Comparison of ENCODE assay signal across 19 cellular contexts in genomic region chr17:63270610-63271009, GRCh38.
DNase-seq lines count a peak whose midpoint lies in the region; ATAC-seq and TF ChIP-seq lines count a peak whose summit lies in the region.
"Had no signal": no experiment of that assay in that cellular context is flagged by ENCODE, and none has a peak within 500 bp of the region (broad histone marks: within the 10 kb centered on the region; RNA-seq: fewer than 3 reads in every experiment).

No MANE protein-coding gene starts in this region.

- no peaks in the 10 kb centered on the region for H3K27me3 ChIP-seq in ACC112 (ENCODE audit: insufficient read depth, low read length)
- H3K27me3 ChIP-seq: Peyer's patch, SJCRH30 had no signal

- no peak for TF ChIP-seq CTCF in fibroblast of mammary gland (conservative IDR thresholded peaks at IDR 0.05; ENCODE audit: control insufficient read depth, insufficient read depth, low read depth, low read length)

- DNase-seq in HCEC 1CT (peak; percentile 41), SW480 (ENCODE audit: low spot score) (peak; percentile 10), fibroblast of mammary gland (ENCODE audit: low read depth) (peak; percentile 38), NCI-H187 (lab: John Stamatoyannopoulos, UW) (no peak), NCI-H1930 (lab: John Stamatoyannopoulos, UW) (no peak)
- DNase-seq: CD4-positive, CD25-positive, alpha-beta regulatory T cell; DMS79; GM23248; KG1; NCI-H1092 treated with DMSO at 0.1 percent for 48 hours; NCI-H1436 treated with DMSO at 0.1 percent for 48 hours; NCI-H2029 treated with DMSO at 0.1 percent for 48 hours; NCI-H345; NCI-H524; NCI-H82; Peyer's patch; SJCRH30 had no signal

- ATAC-seq in GM18505 (IDR thresholded peaks at IDR 0.05; ENCODE audit: unreplicated experiment) = no peak

- no peak for TF ChIP-seq POLR2A in GM18505 (IDR thresholded peaks at IDR 0.05; ENCODE audit: borderline replicate concordance, extremely low read depth, insufficient read depth, insufficient read length)

- peaks cover 33% of the 10 kb centered on the region for H3K4me1 ChIP-seq in ACC112 (ENCODE audit: control insufficient read depth, insufficient read depth, low read length, unreplicated experiment)
- H3K4me1 ChIP-seq: Peyer's patch had no signal

- peak overlapping the region; percentile 26 for H3K27ac ChIP-seq in ACC112 (ENCODE audit: low read depth, low read length)
- H3K27ac ChIP-seq: GM23248, Peyer's patch, SJCRH30 had no signal

- H3K79me2 ChIP-seq in ACC112 (ENCODE audit: control insufficient read depth, insufficient read depth, low read length, unreplicated experiment) = peaks cover 11% of the 10 kb centered on the region

- H2AFZ ChIP-seq in ACC112 (ENCODE audit: low read length, unreplicated experiment) = no peak overlapping the region
- H2AFZ ChIP-seq: GM23248 had no signal

- H3K4me3 ChIP-seq in ACC112 (ENCODE audit: low read depth, low read length) = no peak overlapping the region
- no peak overlapping the region for H3K4me3 ChIP-seq in fibroblast of mammary gland (ENCODE audit: control insufficient read depth, low read depth, low read length)
- H3K4me3 ChIP-seq: GM23248, Peyer's patch, SJCRH30 had no signal

- H3K36me3 ChIP-seq in ACC112 (ENCODE audit: insufficient read depth, low read length) = peaks cover 24% of the 10 kb centered on the region
- H3K36me3 ChIP-seq: Peyer's patch, SJCRH30 had no signal

Comparison
In these comparisons a context has a peak if more than half of its experiments do, and no peak if none do; other contexts are left out.
1. DNase-seq: peak in HCEC 1CT (single experiment), SW480 (single experiment) and fibroblast of mammary gland (single experiment); none in NCI-H187 (0 of 2) and NCI-H1930 (0 of 2).